ENCODE assay signal across 1 cellular context in genomic region chr17:43528319-43528987, GRCh38.
TF ChIP-seq lines count a peak whose summit lies in the region.

No MANE protein-coding gene starts in this region.

TF ChIP-seq in HepG2, 621 proteins besides CTCF, POLR2A, EP300 and RAD21 (continued from another document and continues in another):
- TF ChIP-seq, protein P1, sequence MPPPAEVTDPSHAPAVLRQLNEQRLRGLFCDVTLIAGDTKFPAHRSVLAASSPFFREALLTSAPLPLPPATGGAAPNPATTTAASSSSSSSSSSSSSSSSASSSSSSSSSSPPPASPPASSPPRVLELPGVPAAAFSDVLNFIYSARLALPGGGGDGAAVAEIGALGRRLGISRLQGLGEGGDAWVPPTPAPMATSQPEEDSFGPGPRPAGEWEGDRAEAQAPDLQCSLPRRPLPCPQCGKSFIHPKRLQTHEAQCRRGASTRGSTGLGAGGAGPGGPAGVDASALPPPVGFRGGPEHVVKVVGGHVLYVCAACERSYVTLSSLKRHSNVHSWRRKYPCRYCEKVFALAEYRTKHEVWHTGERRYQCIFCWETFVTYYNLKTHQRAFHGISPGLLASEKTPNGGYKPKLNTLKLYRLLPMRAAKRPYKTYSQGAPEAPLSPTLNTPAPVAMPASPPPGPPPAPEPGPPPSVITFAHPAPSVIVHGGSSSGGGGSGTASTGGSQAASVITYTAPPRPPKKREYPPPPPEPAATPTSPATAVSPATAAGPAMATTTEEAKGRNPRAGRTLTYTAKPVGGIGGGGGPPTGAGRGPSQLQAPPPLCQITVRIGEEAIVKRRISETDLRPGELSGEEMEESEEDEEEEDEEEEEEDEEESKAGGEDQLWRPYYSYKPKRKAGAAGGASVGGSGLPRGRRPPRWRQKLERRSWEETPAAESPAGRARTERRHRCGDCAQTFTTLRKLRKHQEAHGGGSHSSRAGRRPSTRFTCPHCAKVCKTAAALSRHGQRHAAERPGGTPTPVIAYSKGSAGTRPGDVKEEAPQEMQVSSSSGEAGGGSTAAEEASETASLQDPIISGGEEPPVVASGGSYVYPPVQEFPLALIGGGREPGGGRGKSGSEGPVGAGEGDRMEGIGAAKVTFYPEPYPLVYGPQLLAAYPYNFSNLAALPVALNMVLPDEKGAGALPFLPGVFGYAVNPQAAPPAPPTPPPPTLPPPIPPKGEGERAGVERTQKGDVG (CRISPR knock-in tag; IDR thresholded peaks at IDR 0.05; ENCODE audit: borderline replicate concordance) = 0 out of 2 replicates have a peak, but pooled peaks have one; percentile 48
- TF ChIP-seq ZSCAN30 (CRISPR knock-in tag; IDR thresholded peaks at IDR 0.05) (no peak), ZKSCAN1 (IDR thresholded peaks at IDR 0.05; ENCODE audit: low read length) (no peak), IKZF1 (IDR thresholded peaks at IDR 0.05) (no peak), IKZF5 (CRISPR knock-in tag; IDR thresholded peaks at IDR 0.05) (peak; percentile 75), GFI1 (CRISPR knock-in tag; IDR thresholded peaks at IDR 0.05; ENCODE audit: borderline replicate concordance) (no peak), HDAC6 (IDR thresholded peaks at IDR 0.05; ENCODE audit: low read depth, low read length) (no peak), PATZ1 (CRISPR knock-in tag; IDR thresholded peaks at IDR 0.05) (peak; percentile 92), ZNF775 (CRISPR knock-in tag; IDR thresholded peaks at IDR 0.05; ENCODE audit: borderline replicate concordance) (no peak), ZNF180 (CRISPR knock-in tag; IDR thresholded peaks at IDR 0.05; ENCODE audit: borderline replicate concordance, low read depth) (no peak), ZFP62 (CRISPR knock-in tag; IDR thresholded peaks at IDR 0.05) (no peak), ZNF556 (CRISPR knock-in tag; IDR thresholded peaks at IDR 0.05; ENCODE audit: borderline replicate concordance) (0 out of 2 replicates have a peak, but pooled peaks have one; percentile 71), MIER2 (CRISPR knock-in tag; IDR thresholded peaks at IDR 0.05) (no peak), SIX1 (CRISPR knock-in tag; IDR thresholded peaks at IDR 0.05; ENCODE audit: borderline replicate concordance) (peak; percentile 75; the same call in 1 of the 2 replicates), CAMTA2 (CRISPR knock-in tag; IDR thresholded peaks at IDR 0.05; ENCODE audit: borderline replicate concordance) (no peak), STAG1 (CRISPR knock-in tag; IDR thresholded peaks at IDR 0.05) (peak; percentile 16; the same call in 1 of the 2 replicates), ELF3 (CRISPR knock-in tag; IDR thresholded peaks at IDR 0.05) (peak; percentile 51; the same call in 1 of the 2 replicates), SMAD1 (CRISPR knock-in tag; IDR thresholded peaks at IDR 0.05; ENCODE audit: borderline replicate concordance, low read depth) (peak; percentile 75; the same call in 1 of the 2 replicates), ZFP82 (CRISPR knock-in tag; IDR thresholded peaks at IDR 0.05; ENCODE audit: borderline replicate concordance) (no peak), DZIP1 (CRISPR knock-in tag; IDR thresholded peaks at IDR 0.05) (no peak), ZNF251 (CRISPR knock-in tag; IDR thresholded peaks at IDR 0.05) (no peak), ZUFSP (CRISPR knock-in tag; IDR thresholded peaks at IDR 0.05; ENCODE audit: borderline replicate concordance) (no peak), ZNF572 (CRISPR knock-in tag; IDR thresholded peaks at IDR 0.05) (no peak), AGO1 (IDR thresholded peaks at IDR 0.05; ENCODE audit: low read depth, low read length, poor library complexity, severe bottlenecking) (no peak), ZNF318 (CRISPR knock-in tag; IDR thresholded peaks at IDR 0.05) (no peak; the same call in 1 of the 2 replicates)
- TF ChIP-seq, protein P2, sequence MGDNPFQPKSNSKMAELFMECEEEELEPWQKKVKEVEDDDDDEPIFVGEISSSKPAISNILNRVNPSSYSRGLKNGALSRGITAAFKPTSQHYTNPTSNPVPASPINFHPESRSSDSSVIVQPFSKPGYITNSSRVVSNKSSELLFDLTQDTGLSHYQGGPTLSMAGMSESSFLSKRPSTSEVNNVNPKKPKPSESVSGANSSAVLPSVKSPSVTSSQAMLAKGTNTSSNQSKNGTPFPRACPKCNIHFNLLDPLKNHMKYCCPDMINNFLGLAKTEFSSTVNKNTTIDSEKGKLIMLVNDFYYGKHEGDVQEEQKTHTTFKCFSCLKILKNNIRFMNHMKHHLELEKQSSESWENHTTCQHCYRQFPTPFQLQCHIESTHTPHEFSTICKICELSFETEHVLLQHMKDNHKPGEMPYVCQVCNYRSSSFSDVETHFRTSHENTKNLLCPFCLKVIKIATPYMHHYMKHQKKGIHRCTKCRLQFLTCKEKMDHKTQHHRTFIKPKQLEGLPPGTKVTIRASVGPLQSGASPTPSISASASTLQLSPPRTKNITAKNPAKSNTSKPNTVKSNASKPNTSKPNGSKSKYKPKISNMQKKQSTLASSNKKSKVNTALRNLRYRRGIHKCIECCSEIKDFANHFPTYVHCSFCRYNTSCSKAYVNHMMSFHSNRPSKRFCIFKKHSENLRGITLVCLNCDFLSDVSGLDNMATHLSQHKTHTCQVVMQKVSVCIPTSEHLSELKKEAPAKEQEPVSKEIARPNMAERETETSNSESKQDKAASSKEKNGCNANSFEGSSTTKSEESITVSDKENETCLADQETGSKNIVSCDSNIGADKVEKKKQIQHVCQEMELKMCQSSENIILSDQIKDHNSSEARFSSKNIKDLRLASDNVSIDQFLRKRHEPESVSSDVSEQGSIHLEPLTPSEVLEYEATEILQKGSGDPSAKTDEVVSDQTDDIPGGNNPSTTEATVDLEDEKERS (CRISPR knock-in tag; IDR thresholded peaks at IDR 0.05) = peak; percentile 52; the same call in 1 of the 2 replicates
- TF ChIP-seq, protein P3, sequence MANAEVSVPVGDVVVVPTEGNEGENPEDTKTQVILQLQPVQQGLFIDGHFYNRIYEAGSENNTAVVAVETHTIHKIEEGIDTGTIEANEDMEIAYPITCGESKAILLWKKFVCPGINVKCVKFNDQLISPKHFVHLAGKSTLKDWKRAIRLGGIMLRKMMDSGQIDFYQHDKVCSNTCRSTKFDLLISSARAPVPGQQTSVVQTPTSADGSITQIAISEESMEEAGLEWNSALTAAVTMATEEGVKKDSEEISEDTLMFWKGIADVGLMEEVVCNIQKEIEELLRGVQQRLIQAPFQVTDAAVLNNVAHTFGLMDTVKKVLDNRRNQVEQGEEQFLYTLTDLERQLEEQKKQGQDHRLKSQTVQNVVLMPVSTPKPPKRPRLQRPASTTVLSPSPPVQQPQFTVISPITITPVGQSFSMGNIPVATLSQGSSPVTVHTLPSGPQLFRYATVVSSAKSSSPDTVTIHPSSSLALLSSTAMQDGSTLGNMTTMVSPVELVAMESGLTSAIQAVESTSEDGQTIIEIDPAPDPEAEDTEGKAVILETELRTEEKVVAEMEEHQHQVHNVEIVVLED (CRISPR knock-in tag; IDR thresholded peaks at IDR 0.05; ENCODE audit: borderline replicate concordance) = peak; percentile 59; the same call in 1 of the 2 replicates
